Comparison of ENCODE assay signal across 8 cellular contexts in genomic region chr7:140479062-140479738, GRCh38. TPM values are rescaled to one million over a fixed set of nuclear protein-coding genes. Genes with fewer than 3 reads are reported as not detected.
DNase-seq lines count a peak whose midpoint lies in the region; TF ChIP-seq lines count a peak whose summit lies in the region.

Gene MKRN1 (minus strand): TSS chr7:140479505. CDS start chr7:140479344, 161 bp downstream.

- no peak within 1 kb of the TSS for H4K8ac ChIP-seq in H9 (replicated peaks; ENCODE audit: insufficient read length, low read depth, low read length)

- DNase-seq in ELR (ENCODE audit: low read depth) (peak; percentile 90), H9 (peak; percentile 98), MG63 (peak; percentile 85), SHP77 treated with DMSO at 0.1 percent for 48 hours (lab: John Stamatoyannopoulos, UW) (peak; percentile 95), activated gamma-delta T cell (lab: John Stamatoyannopoulos, UW) (peak; percentile 78), fibroblast of the conjunctiva (ENCODE audit: low read depth) (peak; percentile 82), stomach (peak; percentile 97)

- peak; percentile 50 for TF ChIP-seq EP300 in neural cell (conservative IDR thresholded peaks at IDR 0.05; ENCODE audit: poor library complexity, severe bottlenecking)
- no peak for TF ChIP-seq EP300 in stomach (IDR thresholded peaks at IDR 0.05)

- H4K5ac ChIP-seq in H9 (ENCODE audit: insufficient read length, low read depth, low read length): no peak within 1 kb of the TSS

- peak in 2 of 4 donors; percentile 56 to 66 for TF ChIP-seq POLR2A in stomach (IDR thresholded peaks at IDR 0.05)

- no peaks in the 10 kb centered on the region for H3K36me3 ChIP-seq in MG63
- H3K36me3 ChIP-seq in neural cell (ENCODE audit: insufficient read depth, low read length): no peaks in the 10 kb centered on the region
- no peaks in the 10 kb centered on the region for H3K36me3 ChIP-seq in stomach

- no peak within 1 kb of the TSS for H4K91ac ChIP-seq in H9 (ENCODE audit: insufficient read length, low read depth, low read length)

- no peaks in the 10 kb centered on the region for H3K36me3 Mint-ChIP-seq in H9 (ENCODE audit: insufficient read depth in 1 of 3, low read depth in 3 of 3)

- no peak for TF ChIP-seq CTCF in H9 (conservative IDR thresholded peaks at IDR 0.05)
- no peak for TF ChIP-seq CTCF in neural cell (IDR thresholded peaks at IDR 0.05; ENCODE audit: poor library complexity, severe bottlenecking)
- peak in 1 of 7 experiments; percentile 21 for TF ChIP-seq CTCF in stomach (IDR thresholded peaks at IDR 0.05)

- H3K27me3 Mint-ChIP-seq in H9 (ENCODE audit: low read depth): no peaks in the 10 kb centered on the region

- H4K20me1 ChIP-seq in H9 (ENCODE audit: control insufficient read depth, insufficient read depth, insufficient read length): no peaks in the 10 kb centered on the region
- H4K20me1 ChIP-seq in neural cell (ENCODE audit: insufficient read depth): peaks cover 8% of the 10 kb centered on the region

- no peak within 1 kb of the TSS for H3K56ac ChIP-seq in H9 (ENCODE audit: insufficient read length, low read depth, low read length)

- peaks cover 0 to 3% of the 10 kb centered on the region in 2 experiments; a peak in 1 of 5 replicates for H3K9me3 Mint-ChIP-seq in H9

- H3K4me3 Mint-ChIP-seq in H9: peak within 1 kb of the TSS; percentile 84 to 90

- H2AFZ ChIP-seq in H9 (ENCODE audit: low read length): peak within 1 kb of the TSS; percentile 83
- peak within 1 kb of the TSS; percentile 40 for H2AFZ ChIP-seq in neural cell (ENCODE audit: low read depth, low read length)

- peak within 1 kb of the TSS; percentile 87 for H3K18ac ChIP-seq in H9 (ENCODE audit: insufficient read length, low read depth, low read length)

- no peak within 1 kb of the TSS for H3K4ac ChIP-seq in H9 (ENCODE audit: low read depth, low read length)

- H2BK15ac ChIP-seq in H9 (ENCODE audit: low read depth, low read length): no peak within 1 kb of the TSS

- H3K9me2 ChIP-seq in neural cell (ENCODE audit: insufficient read depth, low read length): no peaks in the 10 kb centered on the region

- H2BK120ac ChIP-seq in H9 (ENCODE audit: low read depth, low read length, poor library complexity, severe bottlenecking): no peak within 1 kb of the TSS

- H2BK12ac ChIP-seq in H9 (ENCODE audit: insufficient read length, low read depth, low read length): no peak within 1 kb of the TSS

- H3F3A ChIP-seq in neural cell (ENCODE audit: insufficient read depth, low read length, poor library complexity, severe bottlenecking): no peaks in the 10 kb centered on the region

- no peak within 1 kb of the TSS for H3K23ac ChIP-seq in H9 (ENCODE audit: insufficient read length, low read depth, low read length)

- H3K9ac ChIP-seq in H9 (ENCODE audit: extremely low read depth, insufficient read length, low read length) (peak within 1 kb of the TSS; percentile 88), neural cell (ENCODE audit: low read length) (peak within 1 kb of the TSS; percentile 97)

- peaks cover 31 to 48% of the 10 kb centered on the region in 2 experiments for H3K4me1 Mint-ChIP-seq in H9

- no peak within 1 kb of the TSS for H2BK20ac ChIP-seq in H9 (ENCODE audit: low read depth, low read length, poor library complexity, severe bottlenecking)

- intact Hi-C loops in stomach (cut with DNase I; ENCODE audit: low total_unique reads): no loop called here

- no peak for TF ChIP-seq RAD21 in neural cell (conservative IDR thresholded peaks at IDR 0.05)

- no CpG with 5 or more reads among the region's 71 CpGs for WGBS in H9 (ENCODE audit: extremely low coverage, insufficient read length, low lambda C conversion rate)
- 0 to 1% (median 0%) methylated on average over 35 to 71 of the region's 71 CpGs for WGBS in stomach, 5 donors

- no peak within 1 kb of the TSS for H2AK5ac ChIP-seq in H9 (ENCODE audit: insufficient read length, low read length)

- H3K14ac ChIP-seq in H9 (ENCODE audit: insufficient read depth, low read length): peak within 1 kb of the TSS; percentile 88

- H3K79me2 ChIP-seq in H9 (ENCODE audit: insufficient read depth, low read length) (peaks cover 34% of the 10 kb centered on the region), neural cell (replicated peaks; ENCODE audit: insufficient read depth, low read length) (peaks cover 43% of the 10 kb centered on the region)

- H3K23me2 ChIP-seq in H9 (ENCODE audit: insufficient read length, low read depth, low read length, poor library complexity, severe bottlenecking): no peaks in the 10 kb centered on the region

- H3K79me1 ChIP-seq in H9 (ENCODE audit: insufficient read depth, low read depth, low read length, poor library complexity, severe bottlenecking): no peaks in the 10 kb centered on the region

- H3K4me3 ChIP-seq in MG63: peak within 1 kb of the TSS; percentile 70
- peak within 1 kb of the TSS; percentile 98 for H3K4me3 ChIP-seq in neural cell (ENCODE audit: low read length)
- peak within 1 kb of the TSS; percentile 83 to 99 (median 98) for H3K4me3 ChIP-seq in stomach

- no peak within 1 kb of the TSS for H2BK5ac ChIP-seq in H9 (ENCODE audit: insufficient read length, low read length)

- no peaks in the 10 kb centered on the region for H3K27me3 ChIP-seq in H9 (ENCODE audit: insufficient read depth, low read length)
- no peaks in the 10 kb centered on the region for H3K27me3 ChIP-seq in MG63
- no peaks in the 10 kb centered on the region for H3K27me3 ChIP-seq in neural cell (ENCODE audit: insufficient read depth, low read depth, low read length)
- no peaks in the 10 kb centered on the region for H3K27me3 ChIP-seq in stomach

- H3K4me1 ChIP-seq in H9 (ENCODE audit: insufficient read depth, low read length) (peaks cover 5% of the 10 kb centered on the region; the same call in 1 of the 2 replicates), stomach (peaks cover 28 to 44% (median 42%) of the 10 kb centered on the region in 4 donors)

- peak within 1 kb of the TSS; percentile 98 to 100 (median 99) for H3K27ac Mint-ChIP-seq in H9

- H3K4me2 ChIP-seq in H9 (ENCODE audit: insufficient read depth, insufficient read length, low read length): peak within 1 kb of the TSS; percentile 80
- no peak within 1 kb of the TSS for H3K4me2 ChIP-seq in neural cell (ENCODE audit: low read length)

- H3T11ph ChIP-seq in H9 (ENCODE audit: low read length): no peak within 1 kb of the TSS

- H3K27ac ChIP-seq in H9 (ENCODE audit: insufficient read length, low read depth, low read length) (peak within 1 kb of the TSS; percentile 24), neural cell (ENCODE audit: low read length) (peak within 1 kb of the TSS; percentile 94), stomach (peak within 1 kb of the TSS; percentile 88 to 96 (median 95))

- H3K9me3 ChIP-seq in H9 (ENCODE audit: control insufficient read depth, low read depth, low read length): no peaks in the 10 kb centered on the region
- H3K9me3 ChIP-seq in MG63: no peaks in the 10 kb centered on the region
- H3K9me3 ChIP-seq in neural cell (ENCODE audit: low read length): no peaks in the 10 kb centered on the region
- H3K9me3 ChIP-seq in stomach: no peaks in the 10 kb centered on the region

TF ChIP-seq in neural cell, 6 proteins besides CTCF, POLR2A, EP300 and RAD21:
- peak; percentile 94 for TF ChIP-seq POLR2AphosphoS5 (IDR thresholded peaks at IDR 0.05)
- TF ChIP-seq REST (IDR thresholded peaks at IDR 0.05; ENCODE audit: borderline replicate concordance): peak; percentile 59
- TF ChIP-seq MXI1 (conservative IDR thresholded peaks at IDR 0.05; ENCODE audit: poor library complexity, severe bottlenecking): peak; percentile 74
- TF ChIP-seq EZH2 (IDR thresholded peaks at IDR 0.05; ENCODE audit: borderline replicate concordance, insufficient read depth, low read length, poor library complexity, severe bottlenecking): no peak
- TF ChIP-seq SMC3 (conservative IDR thresholded peaks at IDR 0.05; ENCODE audit: poor library complexity): no peak
- TF ChIP-seq TAF1 (IDR thresholded peaks at IDR 0.05; ENCODE audit: low read depth): peak; percentile 83

RNA-seq across cellular contexts. Expression of gene MKRN1, which starts in this region (rescaled TPM):
- total RNA-seq in H9 (2021): 106 and 112 TPM in 2 replicates
- 29.7 and 45.8 TPM in 2 replicates for total RNA-seq in MG63 (2014; rRNA removed; shearing (Covaris generic); ENCODE audit: low replicate concordance)
- 227 and 251 TPM in 2 replicates for polyA plus RNA-seq in neural cell
- polyA minus RNA-seq in neural cell: 190 and 207 TPM in 2 replicates
- 100 to 1,000 TPM in 1 of 5 donors, 10 to 100 TPM in 4; 21.0 to 102 (median 73.9) TPM for total RNA-seq in stomach
- 10 to 100 TPM; 35.2 to 57.4 (median 42.1) TPM for polyA plus RNA-seq in stomach

Comparison
In these comparisons a context has a peak if more than half of its experiments do, and no peak if none do; other contexts are left out.
1. Peak in every context shown above with its lines: DNase-seq, H3K4me3 ChIP-seq and H3K27ac ChIP-seq.
2. H3K27ac ChIP-seq: peak in every context shown above with its lines; median percentile 95 in stomach; 94 in neural cell; 24 in H9.